24 cellular contexts compared by ENCODE assay signal in genomic region chr3:24373198-24373959, GRCh38.
DNase-seq lines count a peak whose midpoint lies in the region; ATAC-seq, FAIRE-seq and TF ChIP-seq lines count a peak whose summit lies in the region.
"Had no signal": no experiment of that assay in that cellular context is flagged by ENCODE, and none has a peak within 500 bp of the region (broad histone marks: within the 10 kb centered on the region; RNA-seq: fewer than 3 reads in every experiment).

No MANE protein-coding gene starts in this region.

- TF ChIP-seq POLR2A in K562 (conservative IDR thresholded peaks at IDR 0.05) = no peak
- TF ChIP-seq POLR2A in spleen (IDR thresholded peaks at IDR 0.05) = no peak

- no peaks in the 10 kb centered on the region for H4K20me1 ChIP-seq in K562 (replicated peaks; ENCODE audit: control insufficient read depth, insufficient read depth, low read length)

- H3K4me3 Mint-ChIP-seq in naive thymus-derived CD4-positive, alpha-beta T cell = no peak overlapping the region
- H3K4me3 Mint-ChIP-seq: activated CD4-positive, alpha-beta T cell treated with anti-CD3 and anti-CD28 coated beads, Interleukin-2, amount 10 ng/mL, durations not matched to agents 7 days and 5 days; HFFc6 had no signal

- no peaks in the 10 kb centered on the region for H3K9me1 ChIP-seq in K562 (ENCODE audit: control insufficient read depth, insufficient read depth, low read length)

- peak overlapping the region; percentile 40 for H3K4me2 ChIP-seq in K562 (ENCODE audit: insufficient read depth, low read length)

- TF ChIP-seq CTCF in K562 (IDR thresholded peaks at IDR 0.05 in 2 of 3, conservative IDR thresholded peaks at IDR 0.05 in 1 of 3; ENCODE audit: insufficient read depth in 2 of 3, low read depth in 1 of 3, low read length in 3 of 3) (no peak), lung (IDR thresholded peaks at IDR 0.05; ENCODE audit: control extremely low read depth, extremely low read depth) (no peak), thoracic aorta (IDR thresholded peaks at IDR 0.05) (no peak), spleen (IDR thresholded peaks at IDR 0.05 in 8 of 11, conservative IDR thresholded peaks at IDR 0.05 in 3 of 11) (no peak)

- H3K36me3 ChIP-seq in K562 (ENCODE audit: control insufficient read depth, insufficient read depth, low read length) (no peaks in the 10 kb centered on the region; the same call in 2 of the 3 replicates), lung (ENCODE audit: control insufficient read depth in 2 of 2, insufficient read depth in 2 of 2, low read length in 2 of 2) (no peaks in the 10 kb centered on the region), thoracic aorta (no peaks in the 10 kb centered on the region), spleen (no peaks in the 10 kb centered on the region)
- H3K36me3 ChIP-seq in naive thymus-derived CD4-positive, alpha-beta T cell (ENCODE audit: control insufficient read depth in 2 of 3, insufficient read depth in 3 of 3, low read length in 3 of 3) = no peaks in the 10 kb centered on the region

- peaks cover 3 to 46% of the 10 kb centered on the region in 2 experiments; a peak in 3 of 5 replicates for H3K4me1 ChIP-seq in K562 (replicated peaks in 1 of 2; ENCODE audit: control insufficient read depth in 2 of 2, insufficient read depth in 2 of 2, low read length in 2 of 2)
- H3K4me1 ChIP-seq in lung (ENCODE audit: control insufficient read depth in 2 of 2, insufficient read depth in 2 of 2, low read length in 2 of 2) = peaks cover 2 to 22% of the 10 kb centered on the region in 2 donors
- peaks cover 22 to 76% of the 10 kb centered on the region in 2 donors for H3K4me1 ChIP-seq in thoracic aorta (ENCODE audit: control insufficient read depth in 1 of 2, low read depth in 2 of 2)
- no peaks in the 10 kb centered on the region for H3K4me1 ChIP-seq in spleen
- H3K4me1 ChIP-seq in naive thymus-derived CD4-positive, alpha-beta T cell (ENCODE audit: control insufficient read depth in 2 of 2, insufficient read depth in 2 of 2, low read length in 2 of 2) = no peaks in the 10 kb centered on the region

- H3K9ac ChIP-seq in K562 (ENCODE audit: insufficient read depth in 1 of 2, low read depth in 2 of 2, low read length in 2 of 2) = peak overlapping the region in 1 of 2 experiments; percentile 36; a peak in 2 of 4 replicates

- no peaks in the 10 kb centered on the region for H3K36me3 Mint-ChIP-seq in naive thymus-derived CD4-positive, alpha-beta T cell

- no TSS peak for BruUV-seq in K562 (replicated peaks; lab: Mats Ljungman, UMichigan)

- intact Hi-C loops in K562 (cut with micrococcal nuclease) = no loop called here
- intact Hi-C loops in Right ventricle myocardium superior (cut with DNase I) = no loop called here
- intact Hi-C loops in spleen (cut with DNase I; ENCODE audit: low total_unique reads) = no loop called here
- intact Hi-C loops in naive thymus-derived CD4-positive, alpha-beta T cell (cut with micrococcal nuclease) = no loop called here

- no peak for TF ChIP-seq EP300 in K562 (IDR thresholded peaks at IDR 0.05; ENCODE audit: low read length)

- H3K9me3 Mint-ChIP-seq in naive thymus-derived CD4-positive, alpha-beta T cell = peaks cover 0 to 5% (median 0%) of the 10 kb centered on the region in 11 donors
- H3K9me3 Mint-ChIP-seq: activated CD4-positive, alpha-beta T cell treated with anti-CD3 and anti-CD28 coated beads, Interleukin-2, amount 10 ng/mL, durations not matched to agents 7 days and 5 days had no signal

- 25% methylated on average over 9 of the region's 9 CpGs for WGBS in K562 (ENCODE audit: insufficient coverage, low coverage, missing lambda C conversion rate)
- WGBS in lung, 2 donors = 81 to 89% methylated on average over 9 of the region's 9 CpGs
- WGBS in spleen, 5 donors = 86 to 92% (median 91%) methylated on average over 9 of the region's 9 CpGs

- no peaks in the 10 kb centered on the region for H3K4me1 Mint-ChIP-seq in naive thymus-derived CD4-positive, alpha-beta T cell
- H3K4me1 Mint-ChIP-seq: activated CD4-positive, alpha-beta T cell treated with anti-CD3 and anti-CD28 coated beads, Interleukin-2, amount 10 ng/mL, durations not matched to agents 7 days and 5 days had no signal

- H3K27ac Mint-ChIP-seq in naive thymus-derived CD4-positive, alpha-beta T cell = no peak overlapping the region
- H3K27ac Mint-ChIP-seq: activated CD4-positive, alpha-beta T cell treated with anti-CD3 and anti-CD28 coated beads, Interleukin-2, amount 10 ng/mL, durations not matched to agents 7 days and 5 days; HFFc6 had no signal

- H3K79me2 ChIP-seq in K562 (ENCODE audit: control insufficient read depth, insufficient read depth, low read length) = peaks cover 11% of the 10 kb centered on the region; the same call in 1 of the 3 replicates

- peak overlapping the region; percentile 58 for H2AFZ ChIP-seq in K562 (ENCODE audit: low read depth, low read length)

- in situ Hi-C loops in K562 (cut with MboI) = no loop called here

- H3K27me3 ChIP-seq in K562 (ENCODE audit: control insufficient read depth in 2 of 2, insufficient read depth in 2 of 2, low read length in 2 of 2) (no peaks in the 10 kb centered on the region), lung (ENCODE audit: control insufficient read depth, insufficient read depth) (no peaks in the 10 kb centered on the region), thoracic aorta (replicated peaks; ENCODE audit: insufficient read depth) (no peaks in the 10 kb centered on the region), spleen (replicated peaks in 1 of 7) (no peaks in the 10 kb centered on the region)
- H3K27me3 ChIP-seq in naive thymus-derived CD4-positive, alpha-beta T cell (ENCODE audit: control insufficient read depth in 2 of 2, insufficient read depth in 2 of 2, low read length in 2 of 2) = no peaks in the 10 kb centered on the region

- ATAC-seq in K562 (peak; percentile 49), Right ventricle myocardium superior (ENCODE audit: poor library complexity) (peak; percentile 91), lung (ENCODE audit: insufficient read depth, low FRiP score) (no peak), thoracic aorta (ENCODE audit: insufficient number of reproducible peaks, low FRiP score, low read depth) (no peak)
- no peak for ATAC-seq in naive thymus-derived CD4-positive, alpha-beta T cell
- ATAC-seq: sciatic nerve had no signal

- DNase-seq in K562 (ENCODE audit: extremely low read depth in 1 of 4, low spot score in 3 of 4) (peak in 1 of 4 experiments; percentile 53), Right ventricle myocardium superior (peak; percentile 80), lung (ENCODE audit: low spot score) (peak; percentile 51), thoracic aorta (ENCODE audit: low spot score) (no peak), spleen (no peak), occipital lobe (lab: John Stamatoyannopoulos, UW) (no peak), hepatic stellate cell (ENCODE audit: low spot score) (no peak)
- no peak for DNase-seq in naive thymus-derived CD4-positive, alpha-beta T cell
- DNase-seq: activated CD4-positive, alpha-beta T cell treated with anti-CD3 and anti-CD28 coated beads, Interleukin-2, amount 10 ng/mL, durations not matched to agents 7 days and 5 days; activated CD8-positive, alpha-beta memory T cell treated with anti-CD3 and anti-CD28 coated beads, Interleukin-2, amount 50 U/mL, for 48 hours; activated effector memory CD4-positive, alpha-beta T cell treated with anti-CD3 and anti-CD28 coated beads, Interleukin-2, amount 50 U/mL, for 16 hours; AML-193; central memory CD4-positive, alpha-beta T cell; COR-L47; effector memory CD4-positive, alpha-beta T cell; head of caudate nucleus; HFFc6; islet precursor cell; KG1; midbrain; NCI-H2029; NCI-H345; stimulated activated naive CD4-positive, alpha-beta T cell treated with Interleukin-2 at 50 U/mL for 16 hours had no signal

- TF ChIP-seq RAD21 in K562 (CRISPR knock-in tag; conservative IDR thresholded peaks at IDR 0.05 in 1 of 2, IDR thresholded peaks at IDR 0.05 in 1 of 2) = no peak

- no peaks in the 10 kb centered on the region for H3K9me3 ChIP-seq in K562 (replicated peaks; ENCODE audit: control insufficient read depth, insufficient read depth, low read depth, low read length)
- no peaks in the 10 kb centered on the region for H3K9me3 ChIP-seq in lung (ENCODE audit: control insufficient read depth in 2 of 2, insufficient read depth in 1 of 2, low read length in 1 of 2)
- no peaks in the 10 kb centered on the region for H3K9me3 ChIP-seq in thoracic aorta
- no peaks in the 10 kb centered on the region for H3K9me3 ChIP-seq in spleen
- H3K9me3 ChIP-seq in naive thymus-derived CD4-positive, alpha-beta T cell (ENCODE audit: control insufficient read depth in 2 of 3, low read length in 3 of 3) = no peaks in the 10 kb centered on the region

- POLR2A ChIA-PET in K562 (lab: Yijun Ruan, JAX) = interaction anchor here (0.6 to 3.2 kb wide), 5 partner anchors 9 to 31 kb away, joined by 3 to 15 read pairs (median 4); no protein-coding TSS in a partner anchor
- POLR2A ChIA-PET in naive thymus-derived CD4-positive, alpha-beta T cell (lab: Charles Lee) = no interaction called here

- H3K4me3 ChIP-seq in K562 = no peak overlapping the region
- no peak overlapping the region for H3K4me3 ChIP-seq in lung
- no peak overlapping the region for H3K4me3 ChIP-seq in thoracic aorta
- H3K4me3 ChIP-seq in spleen = no peak overlapping the region
- no peak overlapping the region for H3K4me3 ChIP-seq in naive thymus-derived CD4-positive, alpha-beta T cell (ENCODE audit: low read length)

- peaks cover 0 to 3% (median 0%) of the 10 kb centered on the region in 5 donors for H3K27me3 Mint-ChIP-seq in naive thymus-derived CD4-positive, alpha-beta T cell
- H3K27me3 Mint-ChIP-seq: activated CD4-positive, alpha-beta T cell treated with anti-CD3 and anti-CD28 coated beads, Interleukin-2, amount 10 ng/mL, durations not matched to agents 7 days and 5 days had no signal

- H3K27ac ChIP-seq in K562 (ENCODE audit: extremely low read depth, low read depth, low read length) (peak overlapping the region; percentile 56), lung (ENCODE audit: low read depth in 1 of 2, low read length in 1 of 2) (peak overlapping the region in 1 of 2 donors; percentile 83), thoracic aorta (peak overlapping the region; percentile 6 to 33), spleen (no peak overlapping the region)
- no peak overlapping the region for H3K27ac ChIP-seq in naive thymus-derived CD4-positive, alpha-beta T cell (ENCODE audit: low read depth, low read length)

- CTCF ChIA-PET in K562 (lab: Yijun Ruan, JAX; ENCODE audit: low intra/inter-chr PET ratio) = no interaction called here
- CTCF ChIA-PET in naive thymus-derived CD4-positive, alpha-beta T cell (lab: Charles Lee) = interaction anchor here (0.6 kb wide), 1 partner anchor 8 kb away, joined by 3 read pairs; no protein-coding TSS in a partner anchor

- FAIRE-seq in K562 (lab: Jason Lieb, UNC) = no peak

TF ChIP-seq in K562, 482 proteins besides CTCF, POLR2A, EP300 and RAD21 (continues in another document):
- TF ChIP-seq BACH1 (tag; IDR thresholded peaks at IDR 0.05) = peak; percentile 59; the same call in 1 of the 2 replicates
- peak; percentile 49; the same call in 1 of the 2 replicates for TF ChIP-seq ZNF311 (CRISPR knock-in tag; IDR thresholded peaks at IDR 0.05)

Comparison
In these comparisons a context has a peak if more than half of its experiments do, and no peak if none do; other contexts are left out.
1. ATAC-seq: peak in K562 (single experiment) and Right ventricle myocardium superior (single experiment); none in lung (single experiment), thoracic aorta (single experiment) and naive thymus-derived CD4-positive, alpha-beta T cell (single experiment).
2. DNase-seq: peak in Right ventricle myocardium superior (single experiment) and lung (single experiment); none in thoracic aorta (single experiment), spleen (single experiment), naive thymus-derived CD4-positive, alpha-beta T cell (0 of 9), occipital lobe (single experiment) and hepatic stellate cell (single experiment).
3. H3K27ac ChIP-seq: peak in K562 (single experiment) and thoracic aorta (2 of 2); none in spleen (0 of 8) and naive thymus-derived CD4-positive, alpha-beta T cell (single experiment).